ENCODE assay signal across 29 cellular contexts in genomic region chr3:125433091-125433534, GRCh38.
"Had no signal": no experiment of that assay in that cellular context is flagged by ENCODE, and none has a peak within 500 bp of the region (broad histone marks: within the 10 kb centered on the region; RNA-seq: fewer than 3 reads in every experiment).

No MANE protein-coding gene starts in this region.

- ATAC-seq: activated naive CD4-positive, alpha-beta T cell treated with anti-CD3 and anti-CD28 coated beads, Interleukin-2, amount 50 U/mL, for 72 hours; activated naive CD8-positive, alpha-beta T cell treated with anti-CD3 and anti-CD28 coated beads, Interleukin-2, amount 50 U/mL, for 24 hours; activated T-cell treated with anti-CD3 and anti-CD28 coated beads, Interleukin-2, amount 50 U/mL, for 4 hours; body of pancreas had no signal

- H3K27ac ChIP-seq: ascending aorta, body of pancreas, PC-9 had no signal

- H3K4me1 Mint-ChIP-seq: activated B cell treated with CpG ODN at 0.5 μM for 24 hours; activated naive CD8-positive, alpha-beta T cell treated with anti-CD3 and anti-CD28 coated beads, Interleukin-2, amount 50 U/mL, for 24 hours had no signal

- H3K27me3 Mint-ChIP-seq: activated B cell treated with CpG ODN at 0.5 μM for 24 hours; activated CD4-positive, alpha-beta memory T cell treated with anti-CD3 and anti-CD28 coated beads for 36 hours; activated CD4-positive, alpha-beta T cell treated with anti-CD3 and anti-CD28 coated beads, Interleukin-2, amount 10 ng/mL, durations not matched to agents 7 days and 5 days; activated naive CD8-positive, alpha-beta T cell treated with anti-CD3 and anti-CD28 coated beads, Interleukin-2, amount 50 U/mL, for 24 hours had no signal

- H3K36me3 ChIP-seq: ascending aorta, MG63 had no signal

- H3K4me3 ChIP-seq: ascending aorta, body of pancreas, MG63, PC-9 had no signal

- H3K27me3 ChIP-seq: ascending aorta, body of pancreas, MG63 had no signal

- H3K4me3 Mint-ChIP-seq: activated B cell treated with CpG ODN at 0.5 μM for 24 hours; activated CD4-positive, alpha-beta memory T cell treated with anti-CD3 and anti-CD28 coated beads for 36 hours; activated CD4-positive, alpha-beta T cell treated with anti-CD3 and anti-CD28 coated beads, Interleukin-2, amount 10 ng/mL, durations not matched to agents 7 days and 5 days; activated naive CD8-positive, alpha-beta T cell treated with anti-CD3 and anti-CD28 coated beads, Interleukin-2, amount 50 U/mL, for 24 hours; activated T-cell treated with anti-CD3 and anti-CD28 coated beads, Interleukin-2, amount 50 U/mL, for 4 hours had no signal

- H3K36me3 Mint-ChIP-seq: activated CD4-positive, alpha-beta memory T cell treated with anti-CD3 and anti-CD28 coated beads for 36 hours; activated naive CD4-positive, alpha-beta T cell treated with anti-CD3 and anti-CD28 coated beads, Interleukin-2, amount 50 U/mL, for 72 hours had no signal

- H3K9me3 Mint-ChIP-seq: activated B cell treated with CpG ODN at 0.5 μM for 24 hours; activated CD4-positive, alpha-beta memory T cell treated with anti-CD3 and anti-CD28 coated beads for 36 hours; activated CD4-positive, alpha-beta T cell treated with anti-CD3 and anti-CD28 coated beads, Interleukin-2, amount 10 ng/mL, durations not matched to agents 7 days and 5 days; activated naive CD4-positive, alpha-beta T cell treated with anti-CD3 and anti-CD28 coated beads, Interleukin-2, amount 50 U/mL, for 72 hours; activated naive CD8-positive, alpha-beta T cell treated with anti-CD3 and anti-CD28 coated beads, Interleukin-2, amount 50 U/mL, for 24 hours; activated T-cell treated with anti-CD3 and anti-CD28 coated beads, Interleukin-2, amount 50 U/mL, for 4 hours had no signal

- H3K9me3 ChIP-seq: body of pancreas had no signal

- DNase-seq: activated B cell treated with CpG ODN at 0.5 μM for 24 hours; activated CD4-positive, alpha-beta memory T cell treated with anti-CD3 and anti-CD28 coated beads for 36 hours; activated CD4-positive, alpha-beta T cell treated with anti-CD3 and anti-CD28 coated beads for 1 hour; activated CD4-positive, alpha-beta T cell treated with anti-CD3 and anti-CD28 coated beads, Interleukin-2, amount 10 ng/mL, durations not matched to agents 7 days and 5 days; activated CD8-positive, alpha-beta memory T cell treated with anti-CD3 and anti-CD28 coated beads for 24 hours; activated effector memory CD4-positive, alpha-beta T cell treated with anti-CD3 and anti-CD28 coated beads, Interleukin-2, amount 50 U/mL, for 16 hours; activated naive CD4-positive, alpha-beta T cell treated with Interleukin-2 at 50 U/mL for 16 hours; activated naive CD8-positive, alpha-beta T cell treated with anti-CD3 and anti-CD28 coated beads, Interleukin-2, amount 50 U/mL, for 24 hours; activated T-cell treated with anti-CD3 and anti-CD28 coated beads, Interleukin-2, amount 50 U/mL, for 4 hours; amniotic stem cell; body of pancreas; central memory CD4-positive, alpha-beta T cell; KG1; MV-4-11; NCI-H1092 treated with DMSO at 0.1 percent for 48 hours; NCI-H1417 treated with DMSO at 0.1 percent for 48 hours; NCI-H1694; NCI-H2029; NCI-H2107; NCI-H2171 treated with DMSO at 0.1 percent for 48 hours; NCI-H226; NCI-H526; NCI-H774; SIG-M5; T-helper 1 cell had no signal

- H3K27ac Mint-ChIP-seq: activated B cell treated with CpG ODN at 0.5 μM for 24 hours; activated CD4-positive, alpha-beta memory T cell treated with anti-CD3 and anti-CD28 coated beads for 36 hours; activated CD4-positive, alpha-beta T cell treated with anti-CD3 and anti-CD28 coated beads, Interleukin-2, amount 10 ng/mL, durations not matched to agents 7 days and 5 days; activated naive CD4-positive, alpha-beta T cell treated with anti-CD3 and anti-CD28 coated beads, Interleukin-2, amount 50 U/mL, for 72 hours; activated naive CD8-positive, alpha-beta T cell treated with anti-CD3 and anti-CD28 coated beads, Interleukin-2, amount 50 U/mL, for 24 hours had no signal

- H2AFZ ChIP-seq: PC-9 had no signal

- H3K4me2 ChIP-seq: PC-9 had no signal
